15 cellular contexts compared by ENCODE assay signal in genomic region chr1:154837034-154837678, GRCh38. TPM values are rescaled to one million over a fixed set of nuclear protein-coding genes. Genes with fewer than 3 reads are reported as not detected.
A peak's percentile ranks its signal among the peaks of the same experiment; 100 is the strongest.
DNase-seq lines count a peak whose midpoint lies in the region; ATAC-seq, FAIRE-seq and TF ChIP-seq lines count a peak whose summit lies in the region.
"Had no signal": no experiment of that assay in that cellular context is flagged by ENCODE, and none has a peak within 500 bp of the region (broad histone marks: within the 10 kb centered on the region; RNA-seq: fewer than 3 reads in every experiment).

No MANE protein-coding gene starts in this region.

- no peaks in the 10 kb centered on the region for H3K9me2 ChIP-seq in Karpas-422 (replicated peaks; ENCODE audit: insufficient read depth, low read length)

- H3K27ac ChIP-seq in Karpas-422 (ENCODE audit: low read length): peak overlapping the region; percentile 47; the same call in 1 of the 2 replicates
- no peak overlapping the region for H3K27ac ChIP-seq in OCI-LY3 (ENCODE audit: low read length)
- H3K27ac ChIP-seq in skeletal muscle tissue (ENCODE audit: low read depth, low read length): peak overlapping the region; percentile 87
- H3K27ac ChIP-seq: neural progenitor cell had no signal

- H3K36me3 ChIP-seq in Karpas-422 (ENCODE audit: insufficient read depth, low read length): peaks cover 14% of the 10 kb centered on the region
- no peaks in the 10 kb centered on the region for H3K36me3 ChIP-seq in OCI-LY3 (replicated peaks; ENCODE audit: low read depth, low read length)
- no peaks in the 10 kb centered on the region for H3K36me3 ChIP-seq in skeletal muscle tissue (ENCODE audit: control insufficient read depth in 3 of 3, insufficient read depth in 3 of 3, low read length in 3 of 3)
- H3K36me3 ChIP-seq: neural progenitor cell had no signal

- H3K9ac ChIP-seq in Karpas-422 (ENCODE audit: low read length) (no peak overlapping the region), OCI-LY3 (ENCODE audit: low read length) (no peak overlapping the region), skeletal muscle tissue (ENCODE audit: low read depth in 1 of 3, low read length in 3 of 3) (peak overlapping the region in 2 of 3 donors; percentile 25 to 28)
- H3K9ac ChIP-seq: neural progenitor cell had no signal

- FAIRE-seq in RCC 7860 (lab: Jason Lieb, UNC): no peak
- FAIRE-seq: D721Med had no signal

- H3K79me2 ChIP-seq in Karpas-422 (ENCODE audit: low read length) (peaks cover 100% of the 10 kb centered on the region), OCI-LY3 (ENCODE audit: low read length) (no peaks in the 10 kb centered on the region)

- H3K4me3 ChIP-seq in Karpas-422 (ENCODE audit: low read length) (no peak overlapping the region), OCI-LY3 (ENCODE audit: low read length) (no peak overlapping the region), skeletal muscle tissue (ENCODE audit: low read length in 3 of 3) (no peak overlapping the region)
- H3K4me3 ChIP-seq: neural progenitor cell had no signal

- no peak overlapping the region for H3K4me2 ChIP-seq in Karpas-422 (ENCODE audit: low read depth, low read length, poor library complexity, severe bottlenecking)
- peak overlapping the region; percentile 22 for H3K4me2 ChIP-seq in OCI-LY3 (ENCODE audit: low read length)
- H3K4me2 ChIP-seq: neural progenitor cell had no signal

- no peaks in the 10 kb centered on the region for H4K20me1 ChIP-seq in Karpas-422 (ENCODE audit: insufficient read depth, low read depth, low read length)
- no peaks in the 10 kb centered on the region for H4K20me1 ChIP-seq in OCI-LY3 (ENCODE audit: insufficient read depth, low read length)

- H3K9me3 ChIP-seq in Karpas-422 (ENCODE audit: low read length) (no peaks in the 10 kb centered on the region), OCI-LY3 (ENCODE audit: insufficient read depth, low read length) (no peaks in the 10 kb centered on the region), skeletal muscle tissue (ENCODE audit: control insufficient read depth in 3 of 3, low read length in 3 of 3) (no peaks in the 10 kb centered on the region)

- intact Hi-C loops in left cardiac atrium (cut with DNase I): no loop called here

- no peak for DNase-seq in Karpas-422
- DNase-seq in left cardiac atrium: peak; percentile 69
- no peak for DNase-seq in RCC 7860 (ENCODE audit: low spot score)
- no peak for DNase-seq in NCI-H748 treated with DMSO at 0.1 percent for 48 hours (lab: John Stamatoyannopoulos, UW)
- DNase-seq: activated CD4-positive, alpha-beta T cell treated with anti-CD3 and anti-CD28 coated beads for 4 hours; activated CD8-positive, alpha-beta memory T cell treated with anti-CD3 and anti-CD28 coated beads, Interleukin-2, amount 50 U/mL, for 48 hours; activated naive CD4-positive, alpha-beta T cell; aorta; T-helper 9 cell had no signal

- TF ChIP-seq CTCF in OCI-LY3 (IDR thresholded peaks at IDR 0.05; ENCODE audit: low read depth, low read length): no peak

- H3K4me1 ChIP-seq in Karpas-422 (ENCODE audit: low read length): peaks cover 63% of the 10 kb centered on the region
- H3K4me1 ChIP-seq in OCI-LY3 (ENCODE audit: low read length): peaks cover 12% of the 10 kb centered on the region
- peaks cover 62 to 94% (median 62%) of the 10 kb centered on the region in 3 donors for H3K4me1 ChIP-seq in skeletal muscle tissue (ENCODE audit: control insufficient read depth in 3 of 3, insufficient read depth in 3 of 3, low read length in 3 of 3)

- ATAC-seq in left cardiac atrium (peak in 1 of 2 donors; percentile 72), GM18498 (IDR thresholded peaks at IDR 0.05; ENCODE audit: unreplicated experiment) (no peak)
- ATAC-seq: HCT116 had no signal

- H2AFZ ChIP-seq in Karpas-422 (ENCODE audit: low read length): no peak overlapping the region
- no peak overlapping the region for H2AFZ ChIP-seq in OCI-LY3 (ENCODE audit: low read depth, low read length)
- H2AFZ ChIP-seq: neural progenitor cell had no signal

- H3K27me3 ChIP-seq in Karpas-422 (ENCODE audit: low read length): no peaks in the 10 kb centered on the region
- H3K27me3 ChIP-seq in OCI-LY3 (ENCODE audit: low read depth, low read length): peaks cover 18% of the 10 kb centered on the region
- no peaks in the 10 kb centered on the region for H3K27me3 ChIP-seq in skeletal muscle tissue (ENCODE audit: control insufficient read depth in 3 of 3, insufficient read depth in 3 of 3, low read length in 3 of 3)
- H3K27me3 ChIP-seq: neural progenitor cell had no signal

RNA-seq across cellular contexts. Expression of gene KCNN3, which starts 32.9 kb away (rescaled TPM):
- 50.0 and 68.2 TPM in 2 replicates for total RNA-seq in Karpas-422 (2014; rRNA removed; shearing (Covaris generic); ENCODE audit: low replicate concordance)
- total RNA-seq in left cardiac atrium: 1 to 10 TPM; 3.2 to 4.6 TPM
- total RNA-seq in skeletal muscle tissue: 3.7 TPM

Comparison
In these comparisons a context has a peak if more than half of its experiments do, and no peak if none do; other contexts are left out.
1. H3K9ac ChIP-seq: peak in skeletal muscle tissue (2 of 3); none in Karpas-422 (single experiment) and OCI-LY3 (single experiment).